ENCODE assay signal across 18 cellular contexts in the genomic region with DNA sequence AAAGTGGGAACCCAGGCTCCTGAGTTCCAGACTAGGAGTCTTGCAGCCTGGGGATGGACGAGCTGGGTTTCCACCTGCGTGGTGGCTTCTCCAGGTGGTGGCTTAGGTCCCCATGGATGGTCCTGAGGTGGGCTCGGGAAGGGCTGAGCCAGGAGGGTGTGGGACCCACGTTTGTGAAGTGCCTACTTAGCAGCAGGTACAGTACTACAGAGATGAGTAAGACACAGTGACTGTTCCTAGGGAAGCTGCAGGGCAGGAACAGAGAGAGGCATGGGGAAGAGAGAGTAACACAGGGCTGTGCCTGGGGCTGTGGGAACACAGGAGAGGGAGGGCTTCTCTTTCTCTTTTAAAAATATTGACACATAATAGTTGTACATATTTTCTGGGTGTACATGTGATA. TPM values are rescaled to one million over a fixed set of nuclear protein-coding genes. Genes with fewer than 3 reads are reported as not detected.
"Had no signal": no experiment of that assay in that cellular context is flagged by ENCODE, and none has a peak within 500 bp of the region (broad histone marks: within the 10 kb centered on the region; RNA-seq: fewer than 3 reads in every experiment).

No MANE protein-coding gene starts in this region.

- DNase-seq: effector memory CD4-positive, alpha-beta T cell; esophagus squamous epithelium; foreskin fibroblast; immature natural killer cell; left ventricle myocardium inferior; mesendoderm; naive B cell; stimulated activated CD4-positive, alpha-beta T cell treated with anti-CD3 and anti-CD28 coated beads, Interleukin-12 subunit alpha, Interleukin-12 subunit beta, amount 100 ng/mL, for 4 hours; stimulated activated naive CD4-positive, alpha-beta T cell treated with Interleukin-2 at 50 U/mL for 16 hours had no signal

- ATAC-seq: sciatic nerve had no signal

- H3K4me3 ChIP-seq: coronary artery, esophagus squamous epithelium, left ventricle myocardium inferior, lung had no signal

- H3K27me3 ChIP-seq: esophagus squamous epithelium, neutrophil had no signal

- H3K27ac Mint-ChIP-seq: nephron, type B pancreatic cell had no signal

- H3K4me3 Mint-ChIP-seq: immature natural killer cell, naive B cell, nephron, type B pancreatic cell had no signal

- H3K36me3 Mint-ChIP-seq: naive B cell, type B pancreatic cell had no signal

- H3K9me3 ChIP-seq: esophagus squamous epithelium, left ventricle myocardium inferior, neutrophil had no signal

- H3K36me3 ChIP-seq: esophagus squamous epithelium, left ventricle myocardium inferior, neutrophil had no signal

- H3K27ac ChIP-seq: coronary artery, esophagus squamous epithelium, left ventricle myocardium inferior, neutrophil had no signal

RNA-seq across cellular contexts. Expression of a gene that starts 14.7 kb away (rescaled TPM):
- total RNA-seq: epithelial cell of proximal tubule, osteocyte, pulmonary artery endothelial cell had no signal
